8 cellular contexts compared by ENCODE assay signal in genomic region chr11:746289-747175, GRCh38. TPM values are rescaled to one million over a fixed set of nuclear protein-coding genes. Genes with fewer than 3 reads are reported as not detected.
DNase-seq lines count a peak whose midpoint lies in the region; ATAC-seq and TF ChIP-seq lines count a peak whose summit lies in the region.

No MANE protein-coding gene starts in this region.

- CTCF ChIA-PET in CD4-positive, alpha-beta T cell (lab: Charles Lee) = interaction anchor here (1.5 to 1.7 kb wide), 2 partner anchors 20 to 49 kb away, joined by 4 read pairs; no protein-coding TSS in a partner anchor

- peak overlapping the region; percentile 73 for H3K27ac Mint-ChIP-seq in CD4-positive, alpha-beta T cell
- no peak overlapping the region for H3K27ac Mint-ChIP-seq in neural progenitor cell

- H4K20me1 ChIP-seq in neural progenitor cell (ENCODE audit: low read depth) = peaks cover 14% of the 10 kb centered on the region

- peak overlapping the region; percentile 46 for H3K27ac ChIP-seq in CD4-positive, alpha-beta T cell (ENCODE audit: low read depth, low read length)
- H3K27ac ChIP-seq in HUES48 (ENCODE audit: low read depth, low read length) (peak overlapping the region; percentile 91), neural progenitor cell (no peak overlapping the region)

- H3K36me3 Mint-ChIP-seq in CD4-positive, alpha-beta T cell (ENCODE audit: low read depth) = no peaks in the 10 kb centered on the region
- no peaks in the 10 kb centered on the region for H3K36me3 Mint-ChIP-seq in neural progenitor cell

- H3K27me3 ChIP-seq in CD4-positive, alpha-beta T cell (ENCODE audit: control insufficient read depth, insufficient read depth, low read length) = no peaks in the 10 kb centered on the region
- H3K27me3 ChIP-seq in HUES48 (ENCODE audit: control insufficient read depth, insufficient read depth, low read length) (no peaks in the 10 kb centered on the region), neural progenitor cell (no peaks in the 10 kb centered on the region)

- H3K9me3 Mint-ChIP-seq in CD4-positive, alpha-beta T cell = no peaks in the 10 kb centered on the region
- no peaks in the 10 kb centered on the region for H3K9me3 Mint-ChIP-seq in neural progenitor cell

- POLR2A ChIA-PET in CD4-positive, alpha-beta T cell (lab: Charles Lee) = interaction anchor here (0.7 to 3.4 kb wide), 7 partner anchors 9 to 185 kb away, joined by 3 to 14 read pairs (median 4); partner anchors contain the start of genes DEAF1, PHRF1, PIDD1 and TMEM80

- peak overlapping the region; percentile 77 for H3K4me2 ChIP-seq in neural progenitor cell

- no peaks in the 10 kb centered on the region for H3K27me3 Mint-ChIP-seq in CD4-positive, alpha-beta T cell
- peaks cover 3% of the 10 kb centered on the region for H3K27me3 Mint-ChIP-seq in neural progenitor cell (ENCODE audit: insufficient read depth, low read depth)

- ATAC-seq in CD4-positive, alpha-beta T cell (ENCODE audit: poor library complexity) = peak; percentile 60
- ATAC-seq in GM19455 (IDR thresholded peaks at IDR 0.05; ENCODE audit: unreplicated experiment) = peak; percentile 38

- DNase-seq in CD4-positive, alpha-beta T cell = peak in 7 of 10 experiments; percentile 15 to 38 (median 28)
- peak; percentile 14 for DNase-seq in activated CD4-positive, alpha-beta T cell treated with anti-CD3 and anti-CD28 coated beads, Interleukin-2, amount 50 U/mL, for 1 hour
- DNase-seq in fibroblast of mammary gland (ENCODE audit: low read depth) (peak; percentile 53), neural progenitor cell (ENCODE audit: low spot score) (peak; percentile 72), cortex of kidney (lab: John Stamatoyannopoulos, UW) (no peak), NCI-H1436 (lab: John Stamatoyannopoulos, UW) (no peak)

- H3K4me3 ChIP-seq in HUES48 (ENCODE audit: low read depth, low read length) = peak overlapping the region; percentile 89
- H3K4me3 ChIP-seq in fibroblast of mammary gland (ENCODE audit: control insufficient read depth, low read depth, low read length) = peak overlapping the region; percentile 52
- peak overlapping the region; percentile 86 for H3K4me3 ChIP-seq in neural progenitor cell

- intact Hi-C loops in CD4-positive, alpha-beta T cell (cut with DNase I, micrococcal nuclease) = loop anchor here (5.0 kb wide), 1 partner anchor 51 kb away; the partner anchor contains the start of gene SLC25A22 (in 2 of the 2)

- H3K4me1 ChIP-seq in HUES48 (ENCODE audit: control insufficient read depth, insufficient read depth, low read length) = peaks cover 15% of the 10 kb centered on the region
- H3K4me1 ChIP-seq in neural progenitor cell = peaks cover 11% of the 10 kb centered on the region

- H3K36me3 ChIP-seq in HUES48 (ENCODE audit: control insufficient read depth, insufficient read depth, low read length) = peaks cover 10% of the 10 kb centered on the region
- no peaks in the 10 kb centered on the region for H3K36me3 ChIP-seq in neural progenitor cell

- H3K9ac ChIP-seq in HUES48 (ENCODE audit: low read depth, low read length) (peak overlapping the region; percentile 71), neural progenitor cell (no peak overlapping the region)

- TF ChIP-seq CTCF in CD4-positive, alpha-beta T cell (IDR thresholded peaks at IDR 0.05) = no peak
- TF ChIP-seq CTCF in fibroblast of mammary gland (conservative IDR thresholded peaks at IDR 0.05; ENCODE audit: control insufficient read depth, insufficient read depth, low read depth, low read length) (no peak), neural progenitor cell (IDR thresholded peaks at IDR 0.05) (no peak)

- peak overlapping the region; percentile 85 for H3K4me3 Mint-ChIP-seq in CD4-positive, alpha-beta T cell
- peak overlapping the region; percentile 87 for H3K4me3 Mint-ChIP-seq in neural progenitor cell

- peaks cover 25% of the 10 kb centered on the region for H3F3A ChIP-seq in neural progenitor cell (ENCODE audit: low read depth)

- H2AFZ ChIP-seq in neural progenitor cell (replicated peaks) = peak overlapping the region; percentile 59

- peaks cover 18% of the 10 kb centered on the region for H3K4me1 Mint-ChIP-seq in CD4-positive, alpha-beta T cell (ENCODE audit: low read depth)
- H3K4me1 Mint-ChIP-seq in neural progenitor cell = peaks cover 16% of the 10 kb centered on the region

- no peaks in the 10 kb centered on the region for H3K9me3 ChIP-seq in CD4-positive, alpha-beta T cell (ENCODE audit: control insufficient read depth, low read length)
- H3K9me3 ChIP-seq in HUES48 (ENCODE audit: control insufficient read depth, insufficient read depth, low read length) (no peaks in the 10 kb centered on the region), neural progenitor cell (ENCODE audit: low read depth) (no peaks in the 10 kb centered on the region)

- H3K79me2 ChIP-seq in neural progenitor cell (ENCODE audit: low read depth) = peaks cover 40% of the 10 kb centered on the region

RNA-seq across cellular contexts. Expression of gene TALDO1, which starts 0.7 kb away (rescaled TPM):
- 10 to 100 TPM; 26.2 to 27.7 TPM for total RNA-seq in CD4-positive, alpha-beta T cell
- total RNA-seq in neural progenitor cell (ENCODE audit: low replicate concordance) = 101 and 114 TPM in 2 replicates

RNA-seq across cellular contexts. Expression of gene GATD1, which starts 30.8 kb away (rescaled TPM):
- 10 to 100 TPM; 14.7 to 16.1 TPM for total RNA-seq in CD4-positive, alpha-beta T cell
- total RNA-seq in neural progenitor cell (ENCODE audit: low replicate concordance) = 24.1 and 52.9 TPM in 2 replicates

RNA-seq across cellular contexts. Expression of gene EPS8L2, which starts 40.5 kb away (rescaled TPM):
- 1 to 10 TPM; 3.5 to 4.0 TPM for total RNA-seq in CD4-positive, alpha-beta T cell
- total RNA-seq in neural progenitor cell (ENCODE audit: low replicate concordance) = 3.3 and 11.0 TPM in 2 replicates

RNA-seq across cellular contexts. Expression of gene CEND1, which starts 43.4 kb away (rescaled TPM):
- total RNA-seq in CD4-positive, alpha-beta T cell = not detected
- total RNA-seq in neural progenitor cell (ENCODE audit: low replicate concordance) = 0.94 and 1.9 TPM in 2 replicates

RNA-seq across cellular contexts. Expression of gene TMEM80, which starts 50.9 kb away (rescaled TPM):
- 10 to 100 TPM; 21.0 to 22.0 TPM for total RNA-seq in CD4-positive, alpha-beta T cell
- 38.7 and 42.7 TPM in 2 replicates for total RNA-seq in neural progenitor cell (ENCODE audit: low replicate concordance)

Comparison
In these comparisons a context has a peak if more than half of its experiments do, and no peak if none do; other contexts are left out.
1. DNase-seq: peak in CD4-positive, alpha-beta T cell (7 of 10), activated CD4-positive, alpha-beta T cell treated with anti-CD3 and anti-CD28 coated beads, Interleukin-2, amount 50 U/mL, for 1 hour (single experiment), fibroblast of mammary gland (single experiment) and neural progenitor cell (single experiment); none in cortex of kidney (single experiment) and NCI-H1436 (single experiment).
2. Peak in every context shown above with its lines, with median percentiles within 50 percentile points of each other: H3K4me3 ChIP-seq.